ENCODE assay signal across 8 cellular contexts in the genomic region with DNA sequence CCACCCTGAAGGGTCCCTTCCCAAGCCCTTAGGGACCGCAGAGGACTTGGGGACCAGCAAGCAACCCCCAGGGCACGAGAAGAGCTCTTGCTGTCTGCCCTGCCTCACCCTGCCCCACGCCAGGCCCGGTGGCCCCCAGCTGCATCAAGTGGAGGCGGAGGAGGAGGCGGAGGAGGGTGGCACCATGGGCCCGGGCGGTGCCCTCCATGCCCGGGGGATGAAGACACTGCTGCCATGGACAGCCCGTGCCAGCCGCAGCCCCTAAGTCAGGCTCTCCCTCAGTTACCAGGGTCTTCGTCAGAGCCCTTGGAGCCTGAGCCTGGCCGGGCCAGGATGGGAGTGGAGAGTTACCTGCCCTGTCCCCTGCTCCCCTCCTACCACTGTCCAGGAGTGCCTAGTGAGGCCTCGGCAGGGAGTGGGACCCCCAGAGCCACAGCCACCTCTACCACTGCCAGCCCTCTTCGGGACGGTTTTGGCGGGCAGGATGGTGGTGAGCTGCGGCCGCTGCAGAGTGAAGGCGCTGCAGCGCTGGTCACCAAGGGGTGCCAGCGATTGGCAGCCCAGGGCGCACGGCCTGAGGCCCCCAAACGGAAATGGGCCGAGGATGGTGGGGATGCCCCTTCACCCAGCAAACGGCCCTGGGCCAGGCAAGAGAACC. TPM values are rescaled to one million over a fixed set of nuclear protein-coding genes. Genes with fewer than 3 reads are reported as not detected.
DNase-seq lines count a peak whose midpoint lies in the region; ATAC-seq and TF ChIP-seq lines count a peak whose summit lies in the region.

No MANE protein-coding gene starts in this region.

- H3K27me3 ChIP-seq in BLaER1 (no peaks in the 10 kb centered on the region), OCI-LY3 (ENCODE audit: low read depth, low read length) (no peaks in the 10 kb centered on the region), duodenal mucosa (ENCODE audit: control insufficient read depth in 1 of 2, insufficient read depth in 2 of 2, low read length in 2 of 2) (no peaks in the 10 kb centered on the region), neural cell (ENCODE audit: insufficient read depth, low read depth, low read length) (no peaks in the 10 kb centered on the region)

- H3K4me3 ChIP-seq in BLaER1: peak overlapping the region; percentile 97
- H3K4me3 ChIP-seq in OCI-LY3 (ENCODE audit: low read length): peak overlapping the region; percentile 86
- H3K4me3 ChIP-seq in duodenal mucosa (ENCODE audit: low read depth in 1 of 2, low read length in 2 of 2): peak overlapping the region; percentile 84 to 87
- H3K4me3 ChIP-seq in neural cell (ENCODE audit: low read length): peak overlapping the region; percentile 92

- no peaks in the 10 kb centered on the region for H3K9me2 ChIP-seq in neural cell (ENCODE audit: insufficient read depth, low read length)

- H4K20me1 ChIP-seq in BLaER1 (peaks cover 61% of the 10 kb centered on the region), OCI-LY3 (ENCODE audit: insufficient read depth, low read length) (peaks cover 56% of the 10 kb centered on the region), neural cell (ENCODE audit: insufficient read depth) (peaks cover 10% of the 10 kb centered on the region)

- H3K4me2 ChIP-seq in BLaER1: peak overlapping the region; percentile 94
- H3K4me2 ChIP-seq in OCI-LY3 (ENCODE audit: low read length): peak overlapping the region; percentile 96
- H3K4me2 ChIP-seq in neural cell (ENCODE audit: low read length): peak overlapping the region; percentile 87

- H3K9ac ChIP-seq in BLaER1: peak overlapping the region; percentile 97
- peak overlapping the region; percentile 90 for H3K9ac ChIP-seq in OCI-LY3 (ENCODE audit: low read length)
- peak overlapping the region; percentile 72 to 73 for H3K9ac ChIP-seq in duodenal mucosa (ENCODE audit: low read depth in 1 of 2, low read length in 2 of 2)
- H3K9ac ChIP-seq in neural cell (ENCODE audit: low read length): peak overlapping the region; percentile 94

- no peak for DNase-seq in stimulated activated CD4-positive, alpha-beta T cell treated with anti-CD3 and anti-CD28 coated beads, Interleukin-2, amount 100 ng/mL, for 24 hours
- DNase-seq in SIG-M5 treated with dmso at 0.1 percent for 504 hours (lab: John Stamatoyannopoulos, UW; ENCODE audit: unreplicated experiment) (no peak), islet precursor cell (no peak)

- H2AFZ ChIP-seq in OCI-LY3 (ENCODE audit: low read depth, low read length): no peak overlapping the region
- no peak overlapping the region for H2AFZ ChIP-seq in neural cell (ENCODE audit: low read depth, low read length)

- H3K4me1 ChIP-seq in BLaER1 (peaks cover 71% of the 10 kb centered on the region), OCI-LY3 (ENCODE audit: low read length) (peaks cover 63% of the 10 kb centered on the region), duodenal mucosa (ENCODE audit: control insufficient read depth in 1 of 2, insufficient read depth in 2 of 2, low read length in 2 of 2) (peaks cover 65 to 66% of the 10 kb centered on the region in 2 donors)

- ATAC-seq in GM18909 (IDR thresholded peaks at IDR 0.05; ENCODE audit: poor library complexity, unreplicated experiment): no peak

- H3K9me3 ChIP-seq in BLaER1 (no peaks in the 10 kb centered on the region), OCI-LY3 (ENCODE audit: insufficient read depth, low read length) (no peaks in the 10 kb centered on the region), duodenal mucosa (ENCODE audit: control insufficient read depth in 1 of 2, low read length in 2 of 2) (no peaks in the 10 kb centered on the region), neural cell (ENCODE audit: low read length) (no peaks in the 10 kb centered on the region)

- H3K79me2 ChIP-seq in OCI-LY3 (ENCODE audit: low read length) (peaks cover 65% of the 10 kb centered on the region), neural cell (replicated peaks; ENCODE audit: insufficient read depth, low read length) (peaks cover 58% of the 10 kb centered on the region)

- TF ChIP-seq CTCF in OCI-LY3 (IDR thresholded peaks at IDR 0.05; ENCODE audit: low read depth, low read length) (no peak), neural cell (IDR thresholded peaks at IDR 0.05; ENCODE audit: poor library complexity, severe bottlenecking) (no peak)

- H3K36me3 ChIP-seq in BLaER1 (peaks cover 62% of the 10 kb centered on the region), OCI-LY3 (replicated peaks; ENCODE audit: low read depth, low read length) (peaks cover 43% of the 10 kb centered on the region), duodenal mucosa (ENCODE audit: control insufficient read depth in 1 of 2, insufficient read depth in 2 of 2, low read length in 2 of 2) (peaks cover 0 to 26% of the 10 kb centered on the region in 2 donors), neural cell (ENCODE audit: insufficient read depth, low read length) (peaks cover 3% of the 10 kb centered on the region)

- no peak for TF ChIP-seq RAD21 in neural cell (conservative IDR thresholded peaks at IDR 0.05)

- H3K27ac ChIP-seq in BLaER1: peak overlapping the region; percentile 97
- H3K27ac ChIP-seq in OCI-LY3 (ENCODE audit: low read length): peak overlapping the region; percentile 63
- peak overlapping the region; percentile 84 for H3K27ac ChIP-seq in duodenal mucosa (ENCODE audit: low read depth, low read length)
- H3K27ac ChIP-seq in neural cell (ENCODE audit: low read length): peak overlapping the region; percentile 76

- TF ChIP-seq EP300 in neural cell (conservative IDR thresholded peaks at IDR 0.05; ENCODE audit: poor library complexity, severe bottlenecking): no peak

- H3F3A ChIP-seq in neural cell (ENCODE audit: insufficient read depth, low read length, poor library complexity, severe bottlenecking): no peaks in the 10 kb centered on the region

TF ChIP-seq in neural cell, 6 proteins besides CTCF, POLR2A, EP300 and RAD21:
- TF ChIP-seq SMC3 (conservative IDR thresholded peaks at IDR 0.05; ENCODE audit: poor library complexity) (no peak), EZH2 (IDR thresholded peaks at IDR 0.05; ENCODE audit: borderline replicate concordance, insufficient read depth, low read length, poor library complexity, severe bottlenecking) (no peak), TAF1 (IDR thresholded peaks at IDR 0.05; ENCODE audit: low read depth) (no peak), POLR2AphosphoS5 (IDR thresholded peaks at IDR 0.05) (no peak), MXI1 (conservative IDR thresholded peaks at IDR 0.05; ENCODE audit: poor library complexity, severe bottlenecking) (no peak), REST (IDR thresholded peaks at IDR 0.05; ENCODE audit: borderline replicate concordance) (no peak)

RNA-seq across cellular contexts. Expression of gene EGLN2, which starts 1.5 kb away (rescaled TPM):
- 110 and 112 TPM in 2 replicates for polyA plus RNA-seq in neural cell
- 112 and 117 TPM in 2 replicates for polyA minus RNA-seq in neural cell

RNA-seq across cellular contexts. Expression of gene RAB4B, which starts 22.4 kb away (rescaled TPM):
- polyA plus RNA-seq in neural cell: 66.0 and 76.2 TPM in 2 replicates
- 25.1 and 29.5 TPM in 2 replicates for polyA minus RNA-seq in neural cell

RNA-seq across cellular contexts. Expression of gene MIA, which starts 25.1 kb away (rescaled TPM):
- polyA plus RNA-seq in neural cell: 1.8 and 4.0 TPM in 2 replicates
- not detected in 2 replicates for polyA minus RNA-seq in neural cell

RNA-seq across cellular contexts. Expression of gene SNRPA, which starts 49.5 kb away (rescaled TPM):
- polyA plus RNA-seq in neural cell: 29.9 and 37.9 TPM in 2 replicates
- polyA minus RNA-seq in neural cell: 14.4 and 19.2 TPM in 2 replicates

RNA-seq across cellular contexts. Expression of gene CYP2A6, which starts 49.8 kb away (rescaled TPM):
- polyA plus RNA-seq in neural cell: not detected in 2 replicates
- not detected in 2 replicates for polyA minus RNA-seq in neural cell
